Comparison of ENCODE assay signal across 20 cellular contexts in the genomic region with DNA sequence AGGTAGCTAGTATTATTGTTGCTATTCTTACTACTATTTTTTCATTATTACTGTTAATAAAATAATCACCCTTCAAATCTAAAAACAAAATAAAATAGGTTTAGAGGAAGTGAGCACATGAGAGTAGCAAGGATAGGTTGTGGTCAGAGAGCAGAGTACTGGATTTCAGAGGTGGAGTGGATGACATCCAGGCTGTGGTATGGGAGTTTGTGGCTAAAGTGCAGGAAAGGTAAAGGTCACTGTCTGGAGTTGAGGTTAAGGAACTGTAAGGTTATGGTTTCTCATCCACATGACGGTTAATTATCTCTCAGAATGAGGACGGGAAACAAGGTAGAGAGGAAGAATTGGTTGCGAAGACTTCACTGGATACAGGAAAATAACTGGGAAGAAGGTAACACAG.
"Had no signal": no experiment of that assay in that cellular context is flagged by ENCODE, and none has a peak within 500 bp of the region (broad histone marks: within the 10 kb centered on the region; RNA-seq: fewer than 3 reads in every experiment).

No MANE protein-coding gene starts in this region.

- DNase-seq: activated naive CD4-positive, alpha-beta T cell treated with anti-CD3 and anti-CD28 coated beads for 36 hours; activated T-cell treated with anti-CD3 and anti-CD28 coated beads, Interleukin-2, amount 50 U/mL, for 24 hours; cortex of kidney; endodermal cell; esophagus squamous epithelium; immature natural killer cell; kidney glomerular epithelial cell; left ventricle myocardium superior; mammary epithelial cell; natural killer cell; small intestine; stimulated activated CD4-positive, alpha-beta T cell treated with anti-CD3 and anti-CD28 coated beads, Interleukin-2, amount 100 ng/mL, for 24 hours; stomach; testis; upper lobe of left lung had no signal

- ATAC-seq: left ventricle myocardium superior; natural killer cell; sciatic nerve; stimulated activated effector memory CD8-positive, alpha-beta T cell treated with anti-CD3 and anti-CD28 coated beads, Interleukin-12 subunit alpha, Interleukin-12 subunit beta, amount 100 ng/mL, for 72 hours; WTC11 had no signal

- H3K4me1 Mint-ChIP-seq: endodermal cell; immature natural killer cell; mesothelial cell of epicardium; natural killer cell; stimulated activated effector memory CD8-positive, alpha-beta T cell treated with anti-CD3 and anti-CD28 coated beads, Interleukin-12 subunit alpha, Interleukin-12 subunit beta, amount 100 ng/mL, for 72 hours had no signal

- H3K27ac Mint-ChIP-seq: activated naive CD4-positive, alpha-beta T cell treated with anti-CD3 and anti-CD28 coated beads for 36 hours; activated T-cell treated with anti-CD3 and anti-CD28 coated beads, Interleukin-2, amount 50 U/mL, for 24 hours; endodermal cell; immature natural killer cell; mesothelial cell of epicardium; natural killer cell; stimulated activated effector memory CD8-positive, alpha-beta T cell treated with anti-CD3 and anti-CD28 coated beads, Interleukin-12 subunit alpha, Interleukin-12 subunit beta, amount 100 ng/mL, for 72 hours; T-helper 2 cell treated with Interferon-gamma antibody and Interleukin-4, amounts not matched to agents 5 μg/mL and 100 μg/mL, for 36 hours; WTC11 had no signal

- H3K4me3 Mint-ChIP-seq: activated naive CD4-positive, alpha-beta T cell treated with anti-CD3 and anti-CD28 coated beads for 36 hours; activated T-cell treated with anti-CD3 and anti-CD28 coated beads, Interleukin-2, amount 50 U/mL, for 24 hours; endodermal cell; immature natural killer cell; mesothelial cell of epicardium; natural killer cell; stimulated activated effector memory CD8-positive, alpha-beta T cell treated with anti-CD3 and anti-CD28 coated beads, Interleukin-12 subunit alpha, Interleukin-12 subunit beta, amount 100 ng/mL, for 72 hours; T-helper 2 cell treated with Interferon-gamma antibody and Interleukin-4, amounts not matched to agents 5 μg/mL and 100 μg/mL, for 36 hours; WTC11 had no signal

- H3K9me3 Mint-ChIP-seq: activated naive CD4-positive, alpha-beta T cell treated with anti-CD3 and anti-CD28 coated beads for 36 hours; activated T-cell treated with anti-CD3 and anti-CD28 coated beads, Interleukin-2, amount 50 U/mL, for 24 hours; immature natural killer cell; natural killer cell; stimulated activated effector memory CD8-positive, alpha-beta T cell treated with anti-CD3 and anti-CD28 coated beads, Interleukin-12 subunit alpha, Interleukin-12 subunit beta, amount 100 ng/mL, for 72 hours; T-helper 2 cell treated with Interferon-gamma antibody and Interleukin-4, amounts not matched to agents 5 μg/mL and 100 μg/mL, for 36 hours; WTC11 had no signal

- H3K36me3 Mint-ChIP-seq: natural killer cell had no signal

- H3K9me3 ChIP-seq: esophagus squamous epithelium, stomach, testis, upper lobe of left lung had no signal
